In the genomic region with DNA sequence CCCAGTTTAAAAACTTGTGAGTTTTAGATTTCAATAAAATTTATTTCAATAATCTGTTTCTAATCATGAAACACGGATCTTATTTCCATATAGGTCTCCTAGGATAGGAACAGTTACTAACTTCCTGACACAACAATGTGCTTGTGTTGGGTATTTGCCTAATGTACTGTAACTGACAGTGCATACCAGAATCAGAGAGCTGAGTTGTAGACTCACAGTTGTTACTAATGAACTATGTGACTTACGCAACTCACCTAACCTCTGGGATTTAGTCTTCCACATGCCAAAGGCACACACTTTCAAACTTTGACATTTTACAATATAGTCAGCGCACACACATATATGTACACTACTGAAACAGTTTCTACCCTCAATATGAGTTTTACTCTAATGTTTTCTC, we compare ENCODE assay signal across 16 cellular contexts.
A peak's percentile ranks its signal among the peaks of the same experiment; 100 is the strongest.
DNase-seq lines count a peak whose midpoint lies in the region; ATAC-seq and TF ChIP-seq lines count a peak whose summit lies in the region.
"Had no signal": no experiment of that assay in that cellular context is flagged by ENCODE, and none has a peak within 500 bp of the region (broad histone marks: within the 10 kb centered on the region; RNA-seq: fewer than 3 reads in every experiment).

No MANE protein-coding gene starts in this region.

- intact Hi-C loops in MCF 10A (cut with micrococcal nuclease) = no loop called here
- intact Hi-C loops in breast epithelium (cut with DNase I; ENCODE audit: low total_unique reads) = no loop called here
- intact Hi-C loops in OCI-LY7 (cut with micrococcal nuclease; ENCODE audit: unreplicated experiment) = no loop called here

- peaks cover 10% of the 10 kb centered on the region for H3K36me3 Mint-ChIP-seq in MCF 10A (ENCODE audit: insufficient read depth, unreplicated experiment)

- H3K9me3 Mint-ChIP-seq in MCF 10A (ENCODE audit: unreplicated experiment) = no peaks in the 10 kb centered on the region
- H3K9me3 Mint-ChIP-seq: activated naive CD4-positive, alpha-beta T cell treated with anti-CD3 and anti-CD28 coated beads for 36 hours; T-helper 2 cell treated with Interferon-gamma antibody and Interleukin-4, amounts not matched to agents 5 μg/mL and 100 μg/mL, for 36 hours had no signal

- TF ChIP-seq POLR2A in breast epithelium (IDR thresholded peaks at IDR 0.05) = no peak

- H3K27ac ChIP-seq in breast epithelium (no peak overlapping the region), foreskin keratinocyte (no peak overlapping the region), OCI-LY7 (ENCODE audit: low read depth, low read length, poor library complexity, severe bottlenecking) (no peak overlapping the region)
- H3K27ac ChIP-seq: colonic mucosa, left ventricle myocardium inferior, uterus had no signal

- no peaks in the 10 kb centered on the region for H3K27me3 Mint-ChIP-seq in MCF 10A (ENCODE audit: insufficient read depth, unreplicated experiment)

- no peak overlapping the region for H3K4me3 Mint-ChIP-seq in MCF 10A (ENCODE audit: unreplicated experiment)
- H3K4me3 Mint-ChIP-seq: activated naive CD4-positive, alpha-beta T cell treated with anti-CD3 and anti-CD28 coated beads for 36 hours; T-helper 2 cell treated with Interferon-gamma antibody and Interleukin-4, amounts not matched to agents 5 μg/mL and 100 μg/mL, for 36 hours had no signal

- DNase-seq in MCF 10A (ENCODE audit: unreplicated experiment) = peak; percentile 79
- no peak for DNase-seq in breast epithelium (ENCODE audit: low spot score in 2 of 2)
- DNase-seq in amniotic epithelial cell (ENCODE audit: low read depth) = peak; percentile 90
- DNase-seq in foreskin keratinocyte = peak; percentile 30 to 58
- DNase-seq in stromal cell of bone marrow (ENCODE audit: low read depth) = peak; percentile 40
- no peak for DNase-seq in OCI-LY7 (ENCODE audit: low spot score)
- DNase-seq in NCI-H82 treated with DMSO at 0.1 percent for 48 hours (lab: John Stamatoyannopoulos, UW; ENCODE audit: unreplicated experiment) = no peak
- DNase-seq: activated naive CD4-positive, alpha-beta T cell treated with anti-CD3 and anti-CD28 coated beads for 36 hours; colonic mucosa; DMS53; left ventricle myocardium inferior; NCI-H2171 treated with DMSO at 0.1 percent for 48 hours; PC-3; uterus had no signal

- ATAC-seq in foreskin keratinocyte (no peak), GM18519 (IDR thresholded peaks at IDR 0.05; ENCODE audit: low FRiP score, unreplicated experiment) (no peak)
- ATAC-seq: PC-3 had no signal

- no peaks in the 10 kb centered on the region for H4K20me1 ChIP-seq in OCI-LY7 (ENCODE audit: insufficient read depth, low read length)

- POLR2A ChIA-PET in MCF 10A (lab: Yijun Ruan, JAX) = interaction anchor here (0.8 to 1.5 kb wide), 4 partner anchors 9 to 303 kb away, joined by 3 to 6 read pairs (median 4); no protein-coding TSS in a partner anchor
- POLR2A ChIA-PET in OCI-LY7 (lab: Charles Lee) = interaction anchor here (0.6 kb wide), 1 partner anchor 180 kb away, joined by 5 read pairs; no protein-coding TSS in a partner anchor

- H3K4me1 Mint-ChIP-seq in MCF 10A (ENCODE audit: insufficient read depth, unreplicated experiment) = peaks cover 7% of the 10 kb centered on the region

- no peaks in the 10 kb centered on the region for H3K4me1 ChIP-seq in breast epithelium
- H3K4me1 ChIP-seq in foreskin keratinocyte = no peaks in the 10 kb centered on the region
- H3K4me1 ChIP-seq in OCI-LY7 (ENCODE audit: insufficient read depth, low read length, poor library complexity, severe bottlenecking) = peaks cover 1% of the 10 kb centered on the region
- H3K4me1 ChIP-seq: colonic mucosa, left ventricle myocardium inferior, uterus had no signal

- H3K36me3 ChIP-seq in breast epithelium (no peaks in the 10 kb centered on the region), OCI-LY7 (ENCODE audit: insufficient read depth, low read length) (no peaks in the 10 kb centered on the region)
- H3K36me3 ChIP-seq: colonic mucosa, left ventricle myocardium inferior, uterus had no signal

- TF ChIP-seq CTCF in MCF 10A (IDR thresholded peaks at IDR 0.05; ENCODE audit: unreplicated experiment) (no peak), breast epithelium (IDR thresholded peaks at IDR 0.05) (no peak), foreskin keratinocyte (conservative IDR thresholded peaks at IDR 0.05) (no peak), OCI-LY7 (conservative IDR thresholded peaks at IDR 0.05; ENCODE audit: low read length) (no peak)

- CTCF ChIA-PET in MCF 10A (lab: Yijun Ruan, JAX) (no interaction called here), OCI-LY7 (lab: Charles Lee; ENCODE audit: unreplicated experiment) (no interaction called here)

- H3K4me2 ChIP-seq in OCI-LY7 (ENCODE audit: low read length) = no peak overlapping the region

- no peak overlapping the region for H3K4me3 ChIP-seq in breast epithelium
- H3K4me3 ChIP-seq in OCI-LY7 (ENCODE audit: low read depth, low read length, poor library complexity, severe bottlenecking) = no peak overlapping the region
- H3K4me3 ChIP-seq: colonic mucosa, left ventricle myocardium inferior, uterus had no signal

- H3K9me3 ChIP-seq in breast epithelium (no peaks in the 10 kb centered on the region), OCI-LY7 (ENCODE audit: low read length) (no peaks in the 10 kb centered on the region)
- H3K9me3 ChIP-seq: colonic mucosa, left ventricle myocardium inferior, uterus had no signal

- H2AFZ ChIP-seq in OCI-LY7 (ENCODE audit: low read length) = no peak overlapping the region

- no peaks in the 10 kb centered on the region for H3K9me2 ChIP-seq in OCI-LY7 (ENCODE audit: insufficient read depth, low read length)

- H3K27ac Mint-ChIP-seq in MCF 10A (ENCODE audit: low read depth, unreplicated experiment) = no peak overlapping the region
- H3K27ac Mint-ChIP-seq: activated naive CD4-positive, alpha-beta T cell treated with anti-CD3 and anti-CD28 coated beads for 36 hours; T-helper 2 cell treated with Interferon-gamma antibody and Interleukin-4, amounts not matched to agents 5 μg/mL and 100 μg/mL, for 36 hours had no signal

- H3K27me3 ChIP-seq in breast epithelium = no peaks in the 10 kb centered on the region
- H3K27me3 ChIP-seq in foreskin keratinocyte = no peaks in the 10 kb centered on the region
- H3K27me3 ChIP-seq: colonic mucosa, uterus had no signal

- BruUV-seq in MCF 10A (replicated peaks; lab: Mats Ljungman, UMichigan) (no TSS peak), OCI-LY7 (replicated peaks; lab: Mats Ljungman, UMichigan) (no TSS peak)

- H3K79me2 ChIP-seq in OCI-LY7 (ENCODE audit: insufficient read depth, low read depth, low read length) = no peaks in the 10 kb centered on the region

Comparison
In these comparisons a context has a peak if more than half of its experiments do, and no peak if none do; other contexts are left out.
1. DNase-seq: peak in MCF 10A (single experiment), amniotic epithelial cell (single experiment), foreskin keratinocyte (2 of 2) and stromal cell of bone marrow (single experiment); none in breast epithelium (0 of 2), OCI-LY7 (single experiment) and NCI-H82 treated with DMSO at 0.1 percent for 48 hours (single experiment).